Comparison of ENCODE assay signal across 29 cellular contexts in the genomic region with DNA sequence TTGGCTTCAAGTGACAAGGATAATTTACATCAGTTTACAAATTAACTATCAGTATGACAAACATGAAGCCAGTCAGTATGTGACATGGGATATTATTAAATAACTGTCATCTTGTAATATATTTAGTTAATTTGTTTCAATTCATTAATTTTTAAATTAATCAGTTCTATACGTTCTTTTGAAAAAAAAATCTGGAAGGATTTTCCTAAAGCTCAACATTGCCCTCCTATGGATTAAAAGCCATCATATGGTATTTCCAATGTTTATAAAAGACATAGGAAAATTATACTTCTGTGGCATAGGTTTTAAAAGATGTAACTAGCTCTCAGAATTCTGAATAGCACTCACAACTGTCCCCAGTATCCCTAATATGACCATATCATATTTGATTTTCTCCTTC.
A peak's percentile ranks its signal among the peaks of the same experiment; 100 is the strongest.
DNase-seq lines count a peak whose midpoint lies in the region; ATAC-seq, FAIRE-seq and TF ChIP-seq lines count a peak whose summit lies in the region.
"Had no signal": no experiment of that assay in that cellular context is flagged by ENCODE, and none has a peak within 500 bp of the region (broad histone marks: within the 10 kb centered on the region; RNA-seq: fewer than 3 reads in every experiment).

No MANE protein-coding gene starts in this region.

- peaks cover 3% of the 10 kb centered on the region for H3K27me3 ChIP-seq in foreskin keratinocyte
- no peaks in the 10 kb centered on the region for H3K27me3 ChIP-seq in pancreas
- H3K27me3 ChIP-seq: right atrium auricular region, spleen, tibial nerve had no signal

- intact Hi-C loops in pancreas (cut with DNase I) (no loop called here), lower leg skin (cut with DNase I; ENCODE audit: low total_unique reads) (no loop called here)

- ATAC-seq in foreskin keratinocyte (no peak), pancreas (no peak)
- ATAC-seq: activated CD4-positive, alpha-beta T cell treated with anti-CD3 and anti-CD28 coated beads for 36 hours; GM12878; left cardiac atrium; SK-N-SH treated with all-trans-retinoic acid at 6 μM for 48 hours; T-helper 17 cell had no signal

- no peak for TF ChIP-seq POLR2A in lower leg skin (IDR thresholded peaks at IDR 0.05)

- no peak for FAIRE-seq in pancreas (lab: Jason Lieb, UNC)
- FAIRE-seq: colon, GM12878 had no signal

- no peaks in the 10 kb centered on the region for H3K4me1 ChIP-seq in foreskin keratinocyte
- H3K4me1 ChIP-seq in pancreas, result no peaks in the 10 kb centered on the region
- H3K4me1 ChIP-seq: parathyroid adenoma, right atrium auricular region, spleen, tibial nerve had no signal

- H3K27ac ChIP-seq in 22Rv1 (no peak overlapping the region), C4-2B (no peak overlapping the region), foreskin keratinocyte (no peak overlapping the region), pancreas (no peak overlapping the region)
- H3K27ac ChIP-seq: parathyroid adenoma, right atrium auricular region, RWPE1, spleen, tibial nerve had no signal

- no peak overlapping the region for H3K4me3 ChIP-seq in pancreas
- H3K4me3 ChIP-seq in lower leg skin (ENCODE audit: low read depth, poor library complexity, severe bottlenecking), result no peak overlapping the region
- H3K4me3 ChIP-seq: GM12878, right atrium auricular region, spleen, tibial nerve had no signal

- peak; percentile 1 for DNase-seq in NCI-H69 (lab: John Stamatoyannopoulos, UW)
- DNase-seq in foreskin keratinocyte, result no peak
- DNase-seq in pancreas, result no peak
- DNase-seq in lower leg skin (ENCODE audit: low spot score in 2 of 2), result no peak
- DNase-seq in kidney glomerular epithelial cell (lab: John Stamatoyannopoulos, UW), result no peak
- DNase-seq: activated CD4-positive, alpha-beta T cell treated with anti-CD3 and anti-CD28 coated beads for 36 hours; activated naive CD4-positive, alpha-beta T cell; activated T-cell treated with anti-CD3 and anti-CD28 coated beads, Interleukin-2, amount 50 U/mL, for 48 hours; Calu3; effector CD8-positive, alpha-beta T cell; EL; foreskin melanocyte; left cardiac atrium; mammary epithelial cell; NCI-H1048; NCI-H187; NCI-H774; nephron progenitor cell; spleen; T-helper 17 cell had no signal

- H3K36me3 ChIP-seq in pancreas, result no peaks in the 10 kb centered on the region
- H3K36me3 ChIP-seq: right atrium auricular region, spleen, tibial nerve had no signal

- TF ChIP-seq CTCF in 22Rv1 (IDR thresholded peaks at IDR 0.05) (peak; percentile 39; the same call in 1 of the 2 replicates), C4-2B (conservative IDR thresholded peaks at IDR 0.05) (peak; percentile 64), foreskin keratinocyte (conservative IDR thresholded peaks at IDR 0.05) (peak; percentile 52), pancreas (IDR thresholded peaks at IDR 0.05) (no peak), lower leg skin (IDR thresholded peaks at IDR 0.05) (no peak)

- no peaks in the 10 kb centered on the region for H3K9me3 ChIP-seq in pancreas

- WGBS in pancreas, 2 donors, result 17 to 21% methylated on average over 1 of the region's 1 CpG
- 24 to 25% methylated on average over 1 of the region's 1 CpG for WGBS in lower leg skin, 2 donors

Comparison
In these comparisons a context has a peak if more than half of its experiments do, and no peak if none do; other contexts are left out.
1. CTCF ChIP-seq: peak in 22Rv1 (single experiment), C4-2B (single experiment) and foreskin keratinocyte (single experiment); none in pancreas (0 of 4) and lower leg skin (0 of 3).